ENCODE assay signal across 9 cellular contexts in genomic region chr3:117898722-117899121, GRCh38.
A peak's percentile ranks its signal among the peaks of the same experiment; 100 is the strongest.
DNase-seq lines count a peak whose midpoint lies in the region; ATAC-seq and TF ChIP-seq lines count a peak whose summit lies in the region.
"Had no signal": no experiment of that assay in that cellular context is flagged by ENCODE, and none has a peak within 500 bp of the region (broad histone marks: within the 10 kb centered on the region; RNA-seq: fewer than 3 reads in every experiment).

No MANE protein-coding gene starts in this region.

- peaks cover under 1% of the 10 kb centered on the region for H3K4me1 ChIP-seq in osteoblast (ENCODE audit: insufficient read depth, low read length)

- H2AFZ ChIP-seq in osteoblast (ENCODE audit: low read length), result no peak overlapping the region

- no peaks in the 10 kb centered on the region for H3K79me2 ChIP-seq in osteoblast (ENCODE audit: insufficient read depth, low read length)

- H3K27ac ChIP-seq in osteoblast (ENCODE audit: low read depth, low read length), result no peak overlapping the region

- H3K4me2 ChIP-seq in osteoblast (ENCODE audit: insufficient read depth, low read length), result no peak overlapping the region

- no peaks in the 10 kb centered on the region for H4K20me1 ChIP-seq in osteoblast (ENCODE audit: insufficient read depth, low read length)

- H3K27me3 ChIP-seq in osteoblast (ENCODE audit: insufficient read depth, low read length), result no peaks in the 10 kb centered on the region

- in situ Hi-C loops in astrocyte of the cerebellum (cut with HindIII; ENCODE audit: low sequenced_read_pairs), result no loop called here

- H3K36me3 ChIP-seq in osteoblast (ENCODE audit: insufficient read depth, low read length), result no peaks in the 10 kb centered on the region

- ATAC-seq in GM18868 (IDR thresholded peaks at IDR 0.05; ENCODE audit: unreplicated experiment), result peak; percentile 88
- peak; percentile 73 for ATAC-seq in HG03175 (IDR thresholded peaks at IDR 0.05; ENCODE audit: unreplicated experiment)

- H3K9me3 ChIP-seq in osteoblast (ENCODE audit: low read depth, low read length), result peaks cover 2% of the 10 kb centered on the region

- TF ChIP-seq CTCF in astrocyte of the cerebellum (IDR thresholded peaks at IDR 0.05; ENCODE audit: low read depth, low read length, missing control alignments) (peak; percentile 38), osteoblast (IDR thresholded peaks at IDR 0.05; ENCODE audit: extremely low read depth, low read depth, low read length) (peak; percentile 19)

- DNase-seq in astrocyte of the cerebellum (ENCODE audit: low read depth) (no peak), osteoblast (ENCODE audit: insufficient read length, low spot score, missing footprints) (no peak), NCI-H2107 (lab: John Stamatoyannopoulos, UW) (no peak), NCI-H128 (lab: John Stamatoyannopoulos, UW; ENCODE audit: unreplicated experiment) (no peak)
- no peak for DNase-seq in stimulated activated CD4-positive, alpha-beta T cell treated with anti-CD3 and anti-CD28 coated beads, Interleukin-2, amount 100 ng/mL, for 48 hours
- DNase-seq in activated naive CD4-positive, alpha-beta T cell treated with anti-CD3 and anti-CD28 coated beads, Interleukin-2, amount 50 U/mL, for 16 hours, result no peak
- DNase-seq: retina had no signal

- H3K4me3 ChIP-seq in astrocyte of the cerebellum (ENCODE audit: low read depth, low read length) (no peak overlapping the region), osteoblast (ENCODE audit: insufficient read depth, low read length) (no peak overlapping the region)
